In genomic region chr22:38467904-38468760, GRCh38 we compare ENCODE assay signal across 8 cellular contexts. TPM values are rescaled to one million over a fixed set of nuclear protein-coding genes. Genes with fewer than 3 reads are reported as not detected.
DNase-seq lines count a peak whose midpoint lies in the region; ATAC-seq and TF ChIP-seq lines count a peak whose summit lies in the region.

KDELR3 (plus strand) TSS chr22:38468096; CDS start chr22:38468234, 138 bp downstream.

- POLR2A ChIA-PET in MCF 10A (lab: Yijun Ruan, JAX), result interaction anchor here (1.2 to 3.0 kb wide), 3 partner anchors 10 to 154 kb away, joined by 3 to 10 read pairs (median 10); no protein-coding TSS in a partner anchor

- H3K4me3 Mint-ChIP-seq in MCF 10A (ENCODE audit: unreplicated experiment) (peak within 1 kb of the TSS; percentile 70), immature natural killer cell (peak within 1 kb of the TSS; percentile 66 to 78 (median 70))

- H3K9me3 Mint-ChIP-seq in MCF 10A (ENCODE audit: unreplicated experiment), result no peaks in the 10 kb centered on the region
- no peaks in the 10 kb centered on the region for H3K9me3 Mint-ChIP-seq in immature natural killer cell

- TF ChIP-seq CTCF in MCF 10A (IDR thresholded peaks at IDR 0.05; ENCODE audit: unreplicated experiment), result no peak

- H3K27me3 Mint-ChIP-seq in MCF 10A (ENCODE audit: insufficient read depth, unreplicated experiment) (no peaks in the 10 kb centered on the region), immature natural killer cell (ENCODE audit: low read depth in 3 of 3) (peaks cover 2 to 17% (median 16%) of the 10 kb centered on the region in 3 donors)

- no peak for ATAC-seq in HG03039 (IDR thresholded peaks at IDR 0.05; ENCODE audit: unreplicated experiment)

- CTCF ChIA-PET in MCF 10A (lab: Yijun Ruan, JAX), result interaction anchor here (1.0 kb wide), 1 partner anchor 415 kb away, joined by 3 read pairs; no protein-coding TSS in a partner anchor

- no TSS peak for BruUV-seq in MCF 10A (replicated peaks; lab: Mats Ljungman, UMichigan)

- no peaks in the 10 kb centered on the region for H3K36me3 Mint-ChIP-seq in MCF 10A (ENCODE audit: insufficient read depth, unreplicated experiment)
- H3K36me3 Mint-ChIP-seq in immature natural killer cell, result no peaks in the 10 kb centered on the region

- H3K4me1 Mint-ChIP-seq in MCF 10A (ENCODE audit: insufficient read depth, unreplicated experiment), result no peaks in the 10 kb centered on the region
- peaks cover 0 to 9% of the 10 kb centered on the region in 2 donors for H3K4me1 Mint-ChIP-seq in immature natural killer cell

- H3K27ac Mint-ChIP-seq in MCF 10A (ENCODE audit: low read depth, unreplicated experiment) (peak within 1 kb of the TSS; percentile 31), immature natural killer cell (peak within 1 kb of the TSS in 3 of 6 donors; percentile 27 to 75 (median 32))

- DNase-seq in activated gamma-delta T cell treated with Interleukin-2 at 50 U/mL for 16 hours (peak; percentile 34), activated gamma-delta T cell (lab: John Stamatoyannopoulos, UW) (no peak), T-helper 2 cell (peak in 4 of 5 experiments; percentile 18 to 36 (median 30)), MCF 10A (ENCODE audit: unreplicated experiment) (peak; percentile 72), immature natural killer cell (peak; percentile 49 to 67 (median 58)), GDM1 (lab: John Stamatoyannopoulos, UW) (no peak)
- peak; percentile 30 to 58 (median 39) for DNase-seq in stimulated activated CD4-positive, alpha-beta T cell treated with anti-CD3 and anti-CD28 coated beads, Interleukin-12 subunit alpha, Interleukin-12 subunit beta, amount 100 ng/mL, for 48 hours (ENCODE audit: low read depth in 2 of 3, low spot score in 1 of 3)

- intact Hi-C loops in MCF 10A (cut with micrococcal nuclease), result no loop called here

RNA-seq across cellular contexts. Expression of gene KDELR3, which starts in this region (rescaled TPM):
- 6.4 and 11.5 TPM in 2 replicates for total RNA-seq in MCF 10A (2022)
- polyA plus RNA-seq in immature natural killer cell, result under 1 TPM in 1 of 3 donors, not detected in 2; 0.56 TPM

Comparison
In these comparisons a context has a peak if more than half of its experiments do, and no peak if none do; other contexts are left out.
1. DNase-seq: peak in activated gamma-delta T cell treated with Interleukin-2 at 50 U/mL for 16 hours (single experiment), T-helper 2 cell (4 of 5), MCF 10A (single experiment) and stimulated activated CD4-positive, alpha-beta T cell treated with anti-CD3 and anti-CD28 coated beads, Interleukin-12 subunit alpha, Interleukin-12 subunit beta, amount 100 ng/mL, for 48 hours (3 of 3); none in activated gamma-delta T cell (single experiment) and GDM1 (single experiment).
2. Peak in DNase-seq in immature natural killer cell; RNA of the gene not detected or under 1 TPM.